ENCODE assay signal across 25 cellular contexts in the genomic region with DNA sequence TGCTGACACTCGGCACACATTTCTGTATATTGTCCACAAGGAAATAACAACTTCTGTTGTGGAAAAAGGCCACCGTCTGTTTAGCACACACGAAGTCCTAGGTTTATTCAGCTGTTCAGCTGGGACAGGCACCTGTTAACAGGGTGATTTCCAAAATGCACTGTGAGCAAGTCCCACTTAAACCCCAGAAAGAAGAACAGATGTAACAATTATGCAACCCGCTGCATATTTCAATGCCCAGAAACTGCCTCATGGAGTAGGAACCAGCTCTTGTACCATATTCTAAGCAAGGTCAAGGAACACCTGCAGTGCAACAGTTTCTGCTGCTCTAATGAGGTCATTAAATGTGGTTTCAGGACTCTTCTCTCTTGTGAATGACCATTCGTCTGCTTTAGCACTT.
"Had no signal": no experiment of that assay in that cellular context is flagged by ENCODE, and none has a peak within 500 bp of the region (broad histone marks: within the 10 kb centered on the region; RNA-seq: fewer than 3 reads in every experiment).

No MANE protein-coding gene starts in this region.

- H3K4me3 ChIP-seq: PC-9, SK-N-MC had no signal

- FAIRE-seq: colon, TTC549 had no signal

- DNase-seq: activated CD4-positive, alpha-beta memory T cell treated with anti-CD3 and anti-CD28 coated beads, Interleukin-2, amount 10 ng/mL, durations not matched to agents 7 days and 5 days; activated CD4-positive, alpha-beta T cell treated with anti-CD3 and anti-CD28 coated beads for 36 hours; activated CD4-positive, alpha-beta T cell treated with anti-CD3 and anti-CD28 coated beads, Interleukin-2, amount 50 U/mL, for 1 hour; activated CD4-positive, CD25-positive, alpha-beta regulatory T cell; activated gamma-delta T cell; activated naive CD4-positive, alpha-beta T cell treated with anti-CD3 and anti-CD28 coated beads, Interleukin-2, amount 10 ng/mL, durations not matched to agents 7 days and 5 days; activated naive CD8-positive, alpha-beta T cell treated with anti-CD3 and anti-CD28 coated beads for 36 hours; activated T-cell treated with anti-CD3 and anti-CD28 coated beads for 4 hours; activated T-cell treated with anti-CD3 and anti-CD28 coated beads, Interleukin-2, amount 50 U/mL, for 48 hours; brain microvascular endothelial cell; cerebellar nuclear complex; NCI-H1048; NCI-H187; NCI-H2081; NCI-H510A treated with DMSO at 0.1 percent for 48 hours; NCI-H82; PC-9; SIG-M5; T-cell; T-helper 2 cell; T1000 had no signal

- H3K36me3 ChIP-seq: brain microvascular endothelial cell had no signal

- H3K27me3 ChIP-seq: brain microvascular endothelial cell had no signal

- ATAC-seq: activated CD4-positive, alpha-beta T cell treated with anti-CD3 and anti-CD28 coated beads for 36 hours; activated T-helper 17 cell treated with anti-CD3 and anti-CD28 coated beads, Interleukin-2, amount 50 U/mL, for 72 hours; T-cell had no signal
